ENCODE assay signal across 8 cellular contexts in genomic region chr19:6279931-6280591, GRCh38. TPM values are rescaled to one million over a fixed set of nuclear protein-coding genes. Genes with fewer than 3 reads are reported as not detected.
A peak's percentile ranks its signal among the peaks of the same experiment; 100 is the strongest.
DNase-seq lines count a peak whose midpoint lies in the region; ATAC-seq and TF ChIP-seq lines count a peak whose summit lies in the region.

MLLT1 (minus strand) TSS chr19:6279975; CDS start chr19:6279784, 191 bp downstream.

- H3K9me3 ChIP-seq in PC-9 (ENCODE audit: insufficient read depth, low read depth): no peaks in the 10 kb centered on the region
- H3K9me3 ChIP-seq in mucosa of stomach (ENCODE audit: control insufficient read depth, low read length): no peaks in the 10 kb centered on the region

- CTCF ChIA-PET in PC-9 (lab: Charles Lee): interaction anchor here (0.7 kb wide), 1 partner anchor 80 kb away, joined by 4 read pairs; no protein-coding TSS in a partner anchor

- peak within 1 kb of the TSS; percentile 84 for H3K9ac ChIP-seq in mucosa of stomach (ENCODE audit: low read length)

- ATAC-seq in GM21528 (IDR thresholded peaks at IDR 0.05; ENCODE audit: low FRiP score, unreplicated experiment): peak; percentile 75

- POLR2A ChIA-PET in PC-9 (lab: Charles Lee; ENCODE audit: unreplicated experiment): interaction anchor here (0.6 kb wide), 1 partner anchor 77 kb away, joined by 9 read pairs; no protein-coding TSS in a partner anchor

- TF ChIP-seq POLR2A in erythroblast (IDR thresholded peaks at IDR 0.05; ENCODE audit: low read length): no peak

- H3K36me3 ChIP-seq in PC-9 (ENCODE audit: low read depth): no peaks in the 10 kb centered on the region
- no peaks in the 10 kb centered on the region for H3K36me3 ChIP-seq in mucosa of stomach (ENCODE audit: control insufficient read depth, insufficient read depth, low read length)

- H3K4me3 ChIP-seq in Jurkat, Clone E6-1 (ENCODE audit: low read length): peak within 1 kb of the TSS; percentile 86
- H3K4me3 ChIP-seq in PC-9: peak within 1 kb of the TSS; percentile 75
- peak within 1 kb of the TSS; percentile 46 for H3K4me3 ChIP-seq in mucosa of stomach (ENCODE audit: low read length)

- no peaks in the 10 kb centered on the region for H3K9me2 ChIP-seq in PC-9 (ENCODE audit: insufficient read depth)

- intact Hi-C loops in PC-9 (cut with micrococcal nuclease; ENCODE audit: unreplicated experiment): no loop called here

- DNase-seq in DMS114 treated with DMSO at 0.1 percent for 48 hours (lab: John Stamatoyannopoulos, UW; ENCODE audit: unreplicated experiment): peak; percentile 74
- peak; percentile 94 for DNase-seq in Jurkat, Clone E6-1 (ENCODE audit: low read depth, low spot score)
- peak; percentile 78 to 93 for DNase-seq in PC-9
- DNase-seq in activated T-cell treated with anti-CD3 and anti-CD28 coated beads, Interleukin-2, amount 50 U/mL, for 1 hour: peak; percentile 94
- peak; percentile 98 for DNase-seq in erythroblast (lab: John Stamatoyannopoulos, UW)
- DNase-seq in stimulated activated CD8-positive, alpha-beta memory T cell treated with anti-CD3 and anti-CD28 coated beads, Interleukin-4, amount 100 ng/mL, for 48 hours: peak; percentile 97

- no TSS peak for BruUV-seq in PC-9 (replicated peaks; lab: Mats Ljungman, UMichigan)

- no peaks in the 10 kb centered on the region for H3K4me1 ChIP-seq in PC-9 (replicated peaks; ENCODE audit: insufficient read depth)
- peaks cover 24% of the 10 kb centered on the region for H3K4me1 ChIP-seq in mucosa of stomach (ENCODE audit: control insufficient read depth, insufficient read depth, low read length)

- H4K20me1 ChIP-seq in PC-9 (ENCODE audit: insufficient read depth): no peaks in the 10 kb centered on the region; the same call in 1 of the 2 replicates

- peaks cover 9% of the 10 kb centered on the region; the same call in 1 of the 2 replicates for H3K27me3 ChIP-seq in PC-9 (ENCODE audit: insufficient read depth, low read depth)
- no peaks in the 10 kb centered on the region for H3K27me3 ChIP-seq in mucosa of stomach (ENCODE audit: control insufficient read depth, insufficient read depth, low read length)

- TF ChIP-seq CTCF in PC-9 (conservative IDR thresholded peaks at IDR 0.05): peak; percentile 49; the same call in 1 of the 2 replicates

- H3K27ac ChIP-seq in PC-9: no peak within 1 kb of the TSS

- H3K4me2 ChIP-seq in PC-9: peak within 1 kb of the TSS; percentile 87

- H3K79me2 ChIP-seq in PC-9 (ENCODE audit: low read depth): peaks cover 28% of the 10 kb centered on the region

- no peaks in the 10 kb centered on the region for H3F3A ChIP-seq in PC-9 (ENCODE audit: insufficient read depth, low read depth)

- H2AFZ ChIP-seq in PC-9: peak within 1 kb of the TSS; percentile 52; the same call in 1 of the 2 replicates

RNA-seq across cellular contexts. Expression of gene MLLT1, which starts in this region (rescaled TPM):
- polyA plus RNA-seq in Jurkat, Clone E6-1 (2012; ENCODE audit: insufficient read depth, insufficient read length): 43.3 TPM
- 36.8 and 44.2 TPM in 2 replicates for total RNA-seq in PC-9 (2021)
